ENCODE assay signal across 8 cellular contexts in the genomic region with DNA sequence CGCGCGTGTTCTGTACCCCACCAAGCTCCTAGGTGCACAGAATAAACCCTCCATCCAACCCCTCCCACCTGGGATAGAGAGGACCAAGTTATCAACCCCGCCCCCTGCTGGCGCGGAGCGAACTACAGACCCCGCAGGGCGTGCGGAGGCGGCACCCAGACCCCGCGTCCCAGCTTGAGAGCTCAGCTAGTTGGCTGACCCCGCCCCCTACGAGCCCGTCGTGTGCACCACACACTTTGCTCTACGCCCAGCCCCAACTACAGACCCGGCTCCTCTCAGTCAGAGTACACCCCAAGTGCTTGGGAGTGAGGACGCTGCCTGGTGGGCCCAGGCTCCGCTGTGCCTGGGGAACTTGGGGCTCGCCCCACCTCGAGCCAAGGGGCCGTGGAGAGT. TPM values are rescaled to one million over a fixed set of nuclear protein-coding genes. Genes with fewer than 3 reads are reported as not detected.
DNase-seq lines count a peak whose midpoint lies in the region; ATAC-seq and TF ChIP-seq lines count a peak whose summit lies in the region.
"Had no signal": no experiment of that assay in that cellular context is flagged by ENCODE, and none has a peak within 500 bp of the region (broad histone marks: within the 10 kb centered on the region; RNA-seq: fewer than 3 reads in every experiment).

No MANE protein-coding gene starts in this region.

- H3K4me3 Mint-ChIP-seq in activated CD8-positive, alpha-beta memory T cell treated with anti-CD3 and anti-CD28 coated beads, Interleukin-2, amount 10 ng/mL, durations not matched to agents 7 days and 5 days = no peak overlapping the region
- H3K4me3 Mint-ChIP-seq in activated T-helper 1 cell treated with anti-CD3 and anti-CD28 coated beads, Interleukin-12 subunit alpha, Interleukin-12 subunit beta, Interleukin-2, Interleukin-4 antibody, amounts not matched to agents 30 ng/mL and 10 ng/mL and 1 ng/mL, durations not matched to agents 14 hours and 24 hours and 36 hours = no peak overlapping the region

- CTCF ChIA-PET in HEK293T (lab: Yijun Ruan, JAX) = interaction anchor here (0.6 to 1.2 kb wide), 4 partner anchors 12 to 994 kb away, joined by 3 to 4 read pairs (median 3); no protein-coding TSS in a partner anchor
- CTCF ChIA-PET in activated CD8-positive, alpha-beta memory T cell treated with anti-CD3 and anti-CD28 coated beads, Interleukin-2, amount 10 ng/mL, durations not matched to agents 7 days and 5 days (lab: Charles Lee) = interaction anchor here (1.2 to 1.5 kb wide), 2 partner anchors 78 to 1042 kb away, joined by 3 to 7 read pairs; no protein-coding TSS in a partner anchor

- peaks cover 43% of the 10 kb centered on the region for H3K27me3 Mint-ChIP-seq in activated CD8-positive, alpha-beta memory T cell treated with anti-CD3 and anti-CD28 coated beads, Interleukin-2, amount 10 ng/mL, durations not matched to agents 7 days and 5 days
- H3K27me3 Mint-ChIP-seq in activated T-helper 1 cell treated with anti-CD3 and anti-CD28 coated beads, Interleukin-12 subunit alpha, Interleukin-12 subunit beta, Interleukin-2, Interleukin-4 antibody, amounts not matched to agents 30 ng/mL and 10 ng/mL and 1 ng/mL, durations not matched to agents 14 hours and 24 hours and 36 hours (ENCODE audit: insufficient read depth) = peaks cover 37% of the 10 kb centered on the region

- H3K9me3 Mint-ChIP-seq in activated CD8-positive, alpha-beta memory T cell treated with anti-CD3 and anti-CD28 coated beads, Interleukin-2, amount 10 ng/mL, durations not matched to agents 7 days and 5 days (ENCODE audit: low read depth) = no peaks in the 10 kb centered on the region
- H3K9me3 Mint-ChIP-seq in activated T-helper 1 cell treated with anti-CD3 and anti-CD28 coated beads, Interleukin-12 subunit alpha, Interleukin-12 subunit beta, Interleukin-2, Interleukin-4 antibody, amounts not matched to agents 30 ng/mL and 10 ng/mL and 1 ng/mL, durations not matched to agents 14 hours and 24 hours and 36 hours = no peaks in the 10 kb centered on the region
- H3K9me3 Mint-ChIP-seq: T-cell had no signal

- POLR2A ChIA-PET in HEK293T (lab: Yijun Ruan, JAX) = no interaction called here

- peak; percentile 61 for DNase-seq in HEK293T (ENCODE audit: extremely low spot score)
- DNase-seq in activated CD8-positive, alpha-beta memory T cell treated with anti-CD3 and anti-CD28 coated beads, Interleukin-2, amount 10 ng/mL, durations not matched to agents 7 days and 5 days = peak; percentile 41
- peak; percentile 40 for DNase-seq in left cardiac atrium
- DNase-seq in stimulated activated CD4-positive, alpha-beta T cell treated with anti-CD3 and anti-CD28 coated beads, Interleukin-15, amount 100 ng/mL, for 24 hours = peak; percentile 59
- no peak for DNase-seq in activated T-helper 1 cell treated with anti-CD3 and anti-CD28 coated beads, Interleukin-12 subunit alpha, Interleukin-12 subunit beta, Interleukin-2, Interleukin-4 antibody, amounts not matched to agents 30 ng/mL and 10 ng/mL and 1 ng/mL, durations not matched to agents 14 hours and 24 hours and 36 hours (ENCODE audit: low spot score)

- ATAC-seq in activated CD8-positive, alpha-beta memory T cell treated with anti-CD3 and anti-CD28 coated beads, Interleukin-2, amount 10 ng/mL, durations not matched to agents 7 days and 5 days = no peak
- ATAC-seq in left cardiac atrium (peak in 1 of 2 donors; percentile 8), GM18858 (IDR thresholded peaks at IDR 0.05; ENCODE audit: unreplicated experiment) (no peak), HG02759 (IDR thresholded peaks at IDR 0.05; ENCODE audit: unreplicated experiment) (no peak)

- H3K36me3 Mint-ChIP-seq in activated CD8-positive, alpha-beta memory T cell treated with anti-CD3 and anti-CD28 coated beads, Interleukin-2, amount 10 ng/mL, durations not matched to agents 7 days and 5 days = no peaks in the 10 kb centered on the region
- no peaks in the 10 kb centered on the region for H3K36me3 Mint-ChIP-seq in activated T-helper 1 cell treated with anti-CD3 and anti-CD28 coated beads, Interleukin-12 subunit alpha, Interleukin-12 subunit beta, Interleukin-2, Interleukin-4 antibody, amounts not matched to agents 30 ng/mL and 10 ng/mL and 1 ng/mL, durations not matched to agents 14 hours and 24 hours and 36 hours (ENCODE audit: low read depth)
- H3K36me3 Mint-ChIP-seq: T-cell had no signal

- peaks cover 2% of the 10 kb centered on the region for H3K4me1 Mint-ChIP-seq in activated CD8-positive, alpha-beta memory T cell treated with anti-CD3 and anti-CD28 coated beads, Interleukin-2, amount 10 ng/mL, durations not matched to agents 7 days and 5 days
- no peaks in the 10 kb centered on the region for H3K4me1 Mint-ChIP-seq in activated T-helper 1 cell treated with anti-CD3 and anti-CD28 coated beads, Interleukin-12 subunit alpha, Interleukin-12 subunit beta, Interleukin-2, Interleukin-4 antibody, amounts not matched to agents 30 ng/mL and 10 ng/mL and 1 ng/mL, durations not matched to agents 14 hours and 24 hours and 36 hours (ENCODE audit: low read depth)

- H3K27ac Mint-ChIP-seq in activated CD8-positive, alpha-beta memory T cell treated with anti-CD3 and anti-CD28 coated beads, Interleukin-2, amount 10 ng/mL, durations not matched to agents 7 days and 5 days = no peak overlapping the region
- H3K27ac Mint-ChIP-seq in activated T-helper 1 cell treated with anti-CD3 and anti-CD28 coated beads, Interleukin-12 subunit alpha, Interleukin-12 subunit beta, Interleukin-2, Interleukin-4 antibody, amounts not matched to agents 30 ng/mL and 10 ng/mL and 1 ng/mL, durations not matched to agents 14 hours and 24 hours and 36 hours = no peak overlapping the region
- H3K27ac Mint-ChIP-seq: T-cell had no signal

- intact Hi-C loops in left cardiac atrium (cut with DNase I) = loop anchor here (5.0 to 10.0 kb wide), 5 partner anchors 146 to 1016 kb away; no protein-coding TSS in a partner anchor
- intact Hi-C loops in activated T-helper 1 cell treated with anti-CD3 and anti-CD28 coated beads, Interleukin-12 subunit alpha, Interleukin-12 subunit beta, Interleukin-2, Interleukin-4 antibody, amounts not matched to agents 30 ng/mL and 10 ng/mL and 1 ng/mL, durations not matched to agents 14 hours and 24 hours and 36 hours (cut with micrococcal nuclease) = loop anchor here (2.0 kb wide), 1 partner anchor 1042 kb away; no protein-coding TSS in a partner anchor

TF ChIP-seq in HEK293T, 16 proteins besides CTCF, POLR2A, EP300 and RAD21:
- TF ChIP-seq CTBP1 (IDR thresholded peaks at IDR 0.05; ENCODE audit: borderline replicate concordance) (no peak), HDGF (IDR thresholded peaks at IDR 0.05; ENCODE audit: borderline replicate concordance) (no peak), FOXA1 (IDR thresholded peaks at IDR 0.05) (no peak), ZNF384 (IDR thresholded peaks at IDR 0.05) (no peak), BHLHE40 (IDR thresholded peaks at IDR 0.05; ENCODE audit: borderline replicate concordance) (no peak), L3MBTL2 (conservative IDR thresholded peaks at IDR 0.05) (no peak), ARNT (IDR thresholded peaks at IDR 0.05) (no peak), ELF4 (IDR thresholded peaks at IDR 0.05) (no peak), NFRKB (IDR thresholded peaks at IDR 0.05) (no peak), SUZ12 (IDR thresholded peaks at IDR 0.05) (no peak), FOXK2 (IDR thresholded peaks at IDR 0.05) (no peak), LEF1 (IDR thresholded peaks at IDR 0.05; ENCODE audit: borderline replicate concordance) (no peak), TARDBP (IDR thresholded peaks at IDR 0.05) (no peak), SP1 (IDR thresholded peaks at IDR 0.05) (no peak), FOXM1 (IDR thresholded peaks at IDR 0.05; ENCODE audit: borderline replicate concordance) (no peak)
- TF ChIP-seq, protein P1, sequence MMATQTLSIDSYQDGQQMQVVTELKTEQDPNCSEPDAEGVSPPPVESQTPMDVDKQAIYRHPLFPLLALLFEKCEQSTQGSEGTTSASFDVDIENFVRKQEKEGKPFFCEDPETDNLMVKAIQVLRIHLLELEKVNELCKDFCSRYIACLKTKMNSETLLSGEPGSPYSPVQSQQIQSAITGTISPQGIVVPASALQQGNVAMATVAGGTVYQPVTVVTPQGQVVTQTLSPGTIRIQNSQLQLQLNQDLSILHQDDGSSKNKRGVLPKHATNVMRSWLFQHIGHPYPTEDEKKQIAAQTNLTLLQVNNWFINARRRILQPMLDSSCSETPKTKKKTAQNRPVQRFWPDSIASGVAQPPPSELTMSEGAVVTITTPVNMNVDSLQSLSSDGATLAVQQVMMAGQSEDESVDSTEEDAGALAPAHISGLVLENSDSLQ (IDR thresholded peaks at IDR 0.05) = no peak

RNA-seq across cellular contexts. Expression of gene GRIN2A, which starts 1.5 kb away (rescaled TPM):
- not detected for total RNA-seq in activated CD8-positive, alpha-beta memory T cell treated with anti-CD3 and anti-CD28 coated beads, Interleukin-2, amount 10 ng/mL, durations not matched to agents 7 days and 5 days
- 1 to 10 TPM; 2.0 to 6.5 TPM for total RNA-seq in left cardiac atrium
- total RNA-seq in activated T-helper 1 cell treated with anti-CD3 and anti-CD28 coated beads, Interleukin-12 subunit alpha, Interleukin-12 subunit beta, Interleukin-2, Interleukin-4 antibody, amounts not matched to agents 30 ng/mL and 10 ng/mL and 1 ng/mL, durations not matched to agents 14 hours and 24 hours and 36 hours = not detected in 2 replicates
